Comparison of ENCODE assay signal across 9 cellular contexts in genomic region chrX:18873189-18873791, GRCh38.
DNase-seq lines count a peak whose midpoint lies in the region; TF ChIP-seq lines count a peak whose summit lies in the region.
"Had no signal": no experiment of that assay in that cellular context is flagged by ENCODE, and none has a peak within 500 bp of the region (broad histone marks: within the 10 kb centered on the region; RNA-seq: fewer than 3 reads in every experiment).

No MANE protein-coding gene starts in this region.

- peak overlapping the region; percentile 14 for H3K4me3 Mint-ChIP-seq in osteocyte (ENCODE audit: unreplicated experiment)
- no peak overlapping the region for H3K4me3 Mint-ChIP-seq in activated CD4-positive, alpha-beta T cell treated with anti-CD3 and anti-CD28 coated beads, Interleukin-2, amount 10 ng/mL, durations not matched to agents 7 days and 5 days

- CTCF ChIA-PET in activated CD4-positive, alpha-beta T cell treated with anti-CD3 and anti-CD28 coated beads, Interleukin-2, amount 10 ng/mL, durations not matched to agents 7 days and 5 days (lab: Charles Lee) = no interaction called here

- H3K9me3 Mint-ChIP-seq in osteocyte (ENCODE audit: unreplicated experiment) = peaks cover 7% of the 10 kb centered on the region
- no peaks in the 10 kb centered on the region for H3K9me3 Mint-ChIP-seq in activated CD4-positive, alpha-beta T cell treated with anti-CD3 and anti-CD28 coated beads, Interleukin-2, amount 10 ng/mL, durations not matched to agents 7 days and 5 days

- POLR2A ChIA-PET in activated CD4-positive, alpha-beta T cell treated with anti-CD3 and anti-CD28 coated beads, Interleukin-2, amount 10 ng/mL, durations not matched to agents 7 days and 5 days (lab: Charles Lee) = no interaction called here

- no peaks in the 10 kb centered on the region for H3K36me3 Mint-ChIP-seq in osteocyte (ENCODE audit: unreplicated experiment)
- H3K36me3 Mint-ChIP-seq in activated CD4-positive, alpha-beta T cell treated with anti-CD3 and anti-CD28 coated beads, Interleukin-2, amount 10 ng/mL, durations not matched to agents 7 days and 5 days (ENCODE audit: low read depth) = no peaks in the 10 kb centered on the region

- TF ChIP-seq CTCF in choroid plexus epithelial cell (conservative IDR thresholded peaks at IDR 0.05; ENCODE audit: low read depth, low read length) (no peak), osteocyte (IDR thresholded peaks at IDR 0.05) (no peak)

- peak overlapping the region; percentile 97 for H3K27ac Mint-ChIP-seq in osteocyte (ENCODE audit: unreplicated experiment)
- no peak overlapping the region for H3K27ac Mint-ChIP-seq in activated CD4-positive, alpha-beta T cell treated with anti-CD3 and anti-CD28 coated beads, Interleukin-2, amount 10 ng/mL, durations not matched to agents 7 days and 5 days

- H3K27me3 Mint-ChIP-seq in osteocyte (ENCODE audit: unreplicated experiment) = no peaks in the 10 kb centered on the region
- H3K27me3 Mint-ChIP-seq in activated CD4-positive, alpha-beta T cell treated with anti-CD3 and anti-CD28 coated beads, Interleukin-2, amount 10 ng/mL, durations not matched to agents 7 days and 5 days = no peaks in the 10 kb centered on the region

- H3K4me3 ChIP-seq in choroid plexus epithelial cell (ENCODE audit: low read depth, low read length) = no peak overlapping the region

- peaks cover 20% of the 10 kb centered on the region for H3K4me1 Mint-ChIP-seq in osteocyte (ENCODE audit: unreplicated experiment)
- no peaks in the 10 kb centered on the region for H3K4me1 Mint-ChIP-seq in activated CD4-positive, alpha-beta T cell treated with anti-CD3 and anti-CD28 coated beads, Interleukin-2, amount 10 ng/mL, durations not matched to agents 7 days and 5 days

- DNase-seq in COLO829 (ENCODE audit: low spot score) (peak; percentile 73), NCI-H226 (peak; percentile 45), choroid plexus epithelial cell (ENCODE audit: low read depth) (peak; percentile 72), osteocyte (ENCODE audit: extremely low spot score, unreplicated experiment) (no peak), NCI-H1092 (lab: John Stamatoyannopoulos, UW) (no peak), NCI-H187 (lab: John Stamatoyannopoulos, UW) (no peak), amniotic stem cell (lab: John Stamatoyannopoulos, UW) (no peak)
- no peak for DNase-seq in activated CD4-positive, alpha-beta T cell treated with anti-CD3 and anti-CD28 coated beads, Interleukin-2, amount 10 ng/mL, durations not matched to agents 7 days and 5 days
- DNase-seq: T1000 had no signal

Comparison
In these comparisons a context has a peak if more than half of its experiments do, and no peak if none do; other contexts are left out.
1. DNase-seq: peak in COLO829 (single experiment), NCI-H226 (single experiment) and choroid plexus epithelial cell (single experiment); none in osteocyte (single experiment), NCI-H1092 (single experiment), NCI-H187 (0 of 2), activated CD4-positive, alpha-beta T cell treated with anti-CD3 and anti-CD28 coated beads, Interleukin-2, amount 10 ng/mL, durations not matched to agents 7 days and 5 days (single experiment) and amniotic stem cell (single experiment).